13 cellular contexts compared by ENCODE assay signal in genomic region chr1:13759072-13759471, GRCh38. TPM values are rescaled to one million over a fixed set of nuclear protein-coding genes. Genes with fewer than 3 reads are reported as not detected.
A peak's percentile ranks its signal among the peaks of the same experiment; 100 is the strongest.
DNase-seq lines count a peak whose midpoint lies in the region; TF ChIP-seq lines count a peak whose summit lies in the region.
"Had no signal": no experiment of that assay in that cellular context is flagged by ENCODE, and none has a peak within 500 bp of the region (broad histone marks: within the 10 kb centered on the region; RNA-seq: fewer than 3 reads in every experiment).

No MANE protein-coding gene starts in this region.

- peaks cover 92% of the 10 kb centered on the region for H3K4me1 ChIP-seq in OCI-LY7 (ENCODE audit: insufficient read depth, low read length, poor library complexity, severe bottlenecking)

- H2AFZ ChIP-seq in OCI-LY7 (ENCODE audit: low read length), result no peak overlapping the region

- peaks cover 100% of the 10 kb centered on the region for H3K79me2 ChIP-seq in OCI-LY7 (ENCODE audit: insufficient read depth, low read depth, low read length)

- H3K36me3 ChIP-seq in OCI-LY7 (ENCODE audit: insufficient read depth, low read length), result peaks cover 78% of the 10 kb centered on the region
- H3K36me3 ChIP-seq: gastroesophageal sphincter had no signal

- no peaks in the 10 kb centered on the region for H3K9me3 Mint-ChIP-seq in progenitor cell of endocrine pancreas (ENCODE audit: low read depth)

- POLR2A ChIA-PET in OCI-LY7 (lab: Charles Lee), result no interaction called here

- no peaks in the 10 kb centered on the region for H3K9me3 ChIP-seq in OCI-LY7 (ENCODE audit: low read length)
- H3K9me3 ChIP-seq: gastroesophageal sphincter had no signal

- CTCF ChIA-PET in OCI-LY7 (lab: Charles Lee; ENCODE audit: unreplicated experiment), result no interaction called here

- no peak overlapping the region for H3K27ac ChIP-seq in OCI-LY7 (ENCODE audit: low read depth, low read length, poor library complexity, severe bottlenecking)
- H3K27ac ChIP-seq: 22Rv1, gastroesophageal sphincter had no signal

- peaks cover 62% of the 10 kb centered on the region for H4K20me1 ChIP-seq in OCI-LY7 (ENCODE audit: insufficient read depth, low read length)

- H3K4me3 ChIP-seq in OCI-LY7 (ENCODE audit: low read depth, low read length, poor library complexity, severe bottlenecking) (no peak overlapping the region), fibroblast of villous mesenchyme (ENCODE audit: low read depth, low read length) (no peak overlapping the region)
- H3K4me3 ChIP-seq: gastroesophageal sphincter had no signal

- intact Hi-C loops in OCI-LY7 (cut with micrococcal nuclease; ENCODE audit: unreplicated experiment), result no loop called here

- H3K27ac Mint-ChIP-seq in progenitor cell of endocrine pancreas, result peak overlapping the region; percentile 94

- DNase-seq in DMS53 (lab: John Stamatoyannopoulos, UW), result peak; percentile 57
- DNase-seq in DMS53 treated with DMSO at 0.1 percent for 48 hours (lab: John Stamatoyannopoulos, UW; ENCODE audit: unreplicated experiment), result no peak
- DNase-seq in OCI-LY7 (ENCODE audit: low spot score), result no peak
- no peak for DNase-seq in fibroblast of villous mesenchyme (ENCODE audit: low read depth)
- no peak for DNase-seq in progenitor cell of endocrine pancreas (ENCODE audit: low spot score, unreplicated experiment)
- DNase-seq in stimulated activated CD4-positive, alpha-beta T cell treated with anti-CD3 and anti-CD28 coated beads, Interleukin-2, amount 100 ng/mL, for 48 hours, result no peak
- no peak for DNase-seq in HK-2 (ENCODE audit: unreplicated experiment)
- DNase-seq in activated CD8-positive, alpha-beta memory T cell treated with anti-CD3 and anti-CD28 coated beads, Interleukin-2, amount 50 U/mL, for 4 hours, result no peak
- DNase-seq: DMS79 treated with DMSO at 0.1 percent for 48 hours, NCI-H2227 treated with DMSO at 0.1 percent for 48 hours, SHP77 had no signal

- no peaks in the 10 kb centered on the region for H3K9me2 ChIP-seq in OCI-LY7 (ENCODE audit: insufficient read depth, low read length)

- TF ChIP-seq CTCF in OCI-LY7 (conservative IDR thresholded peaks at IDR 0.05; ENCODE audit: low read length) (peak; percentile 54), fibroblast of villous mesenchyme (IDR thresholded peaks at IDR 0.05; ENCODE audit: insufficient read depth, low read depth, low read length) (peak; percentile 13), progenitor cell of endocrine pancreas (IDR thresholded peaks at IDR 0.05; ENCODE audit: unreplicated experiment) (peak; percentile 44)

- peaks cover 3% of the 10 kb centered on the region for H3K36me3 Mint-ChIP-seq in progenitor cell of endocrine pancreas (ENCODE audit: insufficient read depth)

- BruUV-seq in OCI-LY7 (replicated peaks; lab: Mats Ljungman, UMichigan), result no TSS peak

- H3K27me3 Mint-ChIP-seq in progenitor cell of endocrine pancreas, result no peaks in the 10 kb centered on the region

- peak overlapping the region; percentile 44 for H3K4me3 Mint-ChIP-seq in progenitor cell of endocrine pancreas (ENCODE audit: low read depth)

- H3K4me1 Mint-ChIP-seq in progenitor cell of endocrine pancreas (ENCODE audit: low read depth), result peaks cover 45% of the 10 kb centered on the region

- H3K4me2 ChIP-seq in OCI-LY7 (ENCODE audit: low read length), result peak overlapping the region; percentile 13; the same call in 1 of the 2 replicates

RNA-seq across cellular contexts. Expression of gene PRDM2, which starts 59.1 kb away (rescaled TPM):
- 38.7 and 47.6 TPM in 2 replicates for total RNA-seq in OCI-LY7 (2014; rRNA removed; shearing (Covaris generic))
- total RNA-seq in OCI-LY7 (2022) (98.2 and 109 TPM in 2 replicates), fibroblast of villous mesenchyme (13.9 and 19.9 TPM in 2 replicates), progenitor cell of endocrine pancreas (44.3 and 47.7 TPM in 2 replicates)
